In genomic region chr4:123107444-123108252, GRCh38 we compare ENCODE assay signal across 24 cellular contexts.
"Had no signal": no experiment of that assay in that cellular context is flagged by ENCODE, and none has a peak within 500 bp of the region (broad histone marks: within the 10 kb centered on the region; RNA-seq: fewer than 3 reads in every experiment).

No MANE protein-coding gene starts in this region.

- H3K27me3 ChIP-seq: gastroesophageal sphincter, heart left ventricle, neural progenitor cell, stomach, suprapubic skin, transverse colon, uterus had no signal

- H3K9me3 ChIP-seq: gastroesophageal sphincter, heart left ventricle, prostate gland, stomach, suprapubic skin, transverse colon, uterus had no signal

- H3K27ac ChIP-seq: coronary artery, epithelial cell of prostate, gastroesophageal sphincter, heart left ventricle, neural progenitor cell, prostate gland, stomach, suprapubic skin, transverse colon, uterus had no signal

- H3K36me3 Mint-ChIP-seq: mesothelial cell of epicardium had no signal

- H2AFZ ChIP-seq: neural progenitor cell had no signal

- H3K4me3 Mint-ChIP-seq: activated naive CD8-positive, alpha-beta T cell treated with anti-CD3 and anti-CD28 coated beads, Interleukin-2, amount 10 ng/mL, durations not matched to agents 7 days and 5 days; activated T-cell treated with anti-CD3 and anti-CD28 coated beads, Interleukin-2, amount 50 U/mL, for 4 hours; mesothelial cell of epicardium; naive thymus-derived CD8-positive, alpha-beta T cell; neural progenitor cell; T-cell had no signal

- H3K4me2 ChIP-seq: neural progenitor cell had no signal

- H3K27ac Mint-ChIP-seq: activated naive CD8-positive, alpha-beta T cell treated with anti-CD3 and anti-CD28 coated beads, Interleukin-2, amount 10 ng/mL, durations not matched to agents 7 days and 5 days; activated T-helper 2 cell treated with anti-CD3 and anti-CD28 coated beads, Interferon-gamma antibody, Interleukin-2, Interleukin-4, amounts not matched to agents 10 μg/mL and 5 μg/mL and 100 μg/mL, durations not matched to agents 14 hours and 24 hours and 36 hours; mesothelial cell of epicardium; naive thymus-derived CD8-positive, alpha-beta T cell; neural progenitor cell; T-cell had no signal

- H3K9me3 Mint-ChIP-seq: activated naive CD8-positive, alpha-beta T cell treated with anti-CD3 and anti-CD28 coated beads, Interleukin-2, amount 10 ng/mL, durations not matched to agents 7 days and 5 days; activated T-cell treated with anti-CD3 and anti-CD28 coated beads, Interleukin-2, amount 50 U/mL, for 4 hours; activated T-helper 2 cell treated with anti-CD3 and anti-CD28 coated beads, Interferon-gamma antibody, Interleukin-2, Interleukin-4, amounts not matched to agents 10 μg/mL and 5 μg/mL and 100 μg/mL, durations not matched to agents 14 hours and 24 hours and 36 hours; mesothelial cell of epicardium; naive thymus-derived CD8-positive, alpha-beta T cell; neural progenitor cell; T-cell had no signal

- H3K36me3 ChIP-seq: gastroesophageal sphincter, heart left ventricle, neural progenitor cell, prostate gland, suprapubic skin, transverse colon, uterus had no signal

- H3K27me3 Mint-ChIP-seq: activated naive CD8-positive, alpha-beta T cell treated with anti-CD3 and anti-CD28 coated beads, Interleukin-2, amount 10 ng/mL, durations not matched to agents 7 days and 5 days; naive thymus-derived CD8-positive, alpha-beta T cell; T-cell had no signal

- H3K9ac ChIP-seq: neural progenitor cell had no signal

- H3K4me1 Mint-ChIP-seq: T-cell had no signal

- ATAC-seq: activated T-cell treated with anti-CD3 and anti-CD28 coated beads, Interleukin-2, amount 50 U/mL, for 4 hours; gastroesophageal sphincter; naive thymus-derived CD8-positive, alpha-beta T cell; T-cell had no signal

- DNase-seq: activated CD8-positive, alpha-beta memory T cell treated with anti-CD3 and anti-CD28 coated beads, Interleukin-2, amount 50 U/mL, for 48 hours; activated naive CD4-positive, alpha-beta T cell treated with Interleukin-2 at 50 U/mL for 16 hours; activated naive CD8-positive, alpha-beta T cell treated with anti-CD3 and anti-CD28 coated beads, Interleukin-2, amount 10 ng/mL, durations not matched to agents 7 days and 5 days; activated T-cell treated with anti-CD3 and anti-CD28 coated beads, Interleukin-2, amount 50 U/mL, for 4 hours; amniotic stem cell; cerebellar nuclear complex; islet precursor cell; naive thymus-derived CD8-positive, alpha-beta T cell; stimulated activated CD4-positive, alpha-beta T cell treated with anti-CD3 and anti-CD28 coated beads, Interleukin-12 subunit alpha, Interleukin-12 subunit beta, amount 100 ng/mL, for 4 hours; stimulated activated CD4-positive, alpha-beta T cell treated with anti-CD3 and anti-CD28 coated beads, Interleukin-4, amount 100 ng/mL, for 4 hours; stomach; T-cell; transverse colon; uterus had no signal

- H3K4me3 ChIP-seq: coronary artery, gastroesophageal sphincter, heart left ventricle, lung, neural progenitor cell, prostate gland, stomach, suprapubic skin, transverse colon, uterus had no signal
